Comparison of ENCODE assay signal across 8 cellular contexts in the genomic region with DNA sequence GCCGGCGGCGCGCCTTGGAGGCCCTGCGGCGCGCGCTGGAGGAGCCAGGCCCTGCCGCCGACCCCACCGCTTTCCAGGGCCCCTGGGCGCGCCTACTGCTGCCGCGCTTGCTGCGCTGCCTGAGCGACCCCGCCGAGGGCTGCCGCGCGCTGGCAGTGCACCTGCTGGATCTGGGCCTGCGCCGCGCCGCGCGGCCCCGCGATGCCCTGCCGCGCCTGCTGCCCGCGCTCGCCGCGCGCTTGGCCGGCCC. TPM values are rescaled to one million over a fixed set of nuclear protein-coding genes. Genes with fewer than 3 reads are reported as not detected.
DNase-seq lines count a peak whose midpoint lies in the region; ATAC-seq and TF ChIP-seq lines count a peak whose summit lies in the region.

No MANE protein-coding gene starts in this region.

- ATAC-seq in GM21381 (IDR thresholded peaks at IDR 0.05; ENCODE audit: unreplicated experiment), result peak; percentile 32
- peak; percentile 30 for ATAC-seq in foreskin keratinocyte

- H3K4me1 ChIP-seq in OCI-LY7 (ENCODE audit: insufficient read depth, low read length, poor library complexity, severe bottlenecking), result peaks cover 20% of the 10 kb centered on the region
- H3K4me1 ChIP-seq in foreskin keratinocyte, result no peaks in the 10 kb centered on the region
- peaks cover 6 to 33% (median 24%) of the 10 kb centered on the region in 6 donors for H3K4me1 ChIP-seq in spleen

- no peak for TF ChIP-seq CTCF in 22Rv1 (IDR thresholded peaks at IDR 0.05)
- TF ChIP-seq CTCF in OCI-LY7 (conservative IDR thresholded peaks at IDR 0.05; ENCODE audit: low read length), result no peak
- no peak for TF ChIP-seq CTCF in foreskin keratinocyte (conservative IDR thresholded peaks at IDR 0.05)
- TF ChIP-seq CTCF in spleen (IDR thresholded peaks at IDR 0.05 in 8 of 11, conservative IDR thresholded peaks at IDR 0.05 in 3 of 11), result no peak

- H3K9me2 ChIP-seq in OCI-LY7 (ENCODE audit: insufficient read depth, low read length), result no peaks in the 10 kb centered on the region

- POLR2A ChIA-PET in OCI-LY7 (lab: Charles Lee), result no interaction called here

- H3K36me3 ChIP-seq in OCI-LY7 (ENCODE audit: insufficient read depth, low read length), result peaks cover 80% of the 10 kb centered on the region
- peaks cover 0 to 27% (median 12%) of the 10 kb centered on the region in 6 donors for H3K36me3 ChIP-seq in spleen

- CTCF ChIA-PET in OCI-LY7 (lab: Charles Lee; ENCODE audit: unreplicated experiment), result no interaction called here

- H3K4me2 ChIP-seq in OCI-LY7 (ENCODE audit: low read length), result peak overlapping the region; percentile 100

- BruUV-seq in OCI-LY7 (replicated peaks; lab: Mats Ljungman, UMichigan), result no TSS peak

- H3K4me3 ChIP-seq in OCI-LY7 (ENCODE audit: low read depth, low read length, poor library complexity, severe bottlenecking), result peak overlapping the region; percentile 79
- peak overlapping the region; percentile 67 to 100 (median 99) for H3K4me3 ChIP-seq in spleen

- H3K27me3 ChIP-seq in foreskin keratinocyte (no peaks in the 10 kb centered on the region), spleen (replicated peaks in 1 of 7) (no peaks in the 10 kb centered on the region)

- no peak for TF ChIP-seq POLR2A in spleen (IDR thresholded peaks at IDR 0.05)

- H3K79me2 ChIP-seq in OCI-LY7 (ENCODE audit: insufficient read depth, low read depth, low read length), result peaks cover 45% of the 10 kb centered on the region

- WGBS in spleen, 5 donors, result 0 to 1% (median 0%) methylated on average over 7 to 39 of the region's 39 CpGs; no CpG with 5 or more reads in 1 of the 5 donors

- no peak for DNase-seq in OCI-LY7 (ENCODE audit: low spot score)
- DNase-seq in foreskin keratinocyte, result no peak
- no peak for DNase-seq in spleen
- no peak for DNase-seq in SK-N-DZ (ENCODE audit: low spot score)
- no peak for DNase-seq in medulla oblongata (ENCODE audit: extremely low spot score)
- no peak for DNase-seq in AG08395 (ENCODE audit: low spot score)

- H3K9me3 ChIP-seq in OCI-LY7 (ENCODE audit: low read length) (peaks cover 27% of the 10 kb centered on the region), spleen (peaks cover 0 to 2% (median 0%) of the 10 kb centered on the region in 8 donors)

- intact Hi-C loops in OCI-LY7 (cut with micrococcal nuclease; ENCODE audit: unreplicated experiment) (loop anchor here (1.0 to 5.0 kb wide), 3 partner anchors 91 to 579 kb away; a partner anchor contains a TSS), spleen (cut with DNase I; ENCODE audit: low total_unique reads) (no loop called here)

- no peak overlapping the region; the same call in 1 of the 2 replicates for H2AFZ ChIP-seq in OCI-LY7 (ENCODE audit: low read length)

- no peaks in the 10 kb centered on the region for H4K20me1 ChIP-seq in OCI-LY7 (ENCODE audit: insufficient read depth, low read length)

- H3K27ac ChIP-seq in 22Rv1 (peak overlapping the region; percentile 81), OCI-LY7 (ENCODE audit: low read depth, low read length, poor library complexity, severe bottlenecking) (peak overlapping the region; percentile 31), foreskin keratinocyte (peak overlapping the region; percentile 64), spleen (peak overlapping the region in 5 of 8 donors; percentile 65 to 83 (median 76))

RNA-seq across cellular contexts. Expression of a gene that starts 0.3 kb away (rescaled TPM):
- 36.2 and 42.6 TPM in 2 replicates for total RNA-seq in OCI-LY7 (2014; rRNA removed; shearing (Covaris generic))
- 47.6 and 58.5 TPM in 2 replicates for total RNA-seq in OCI-LY7 (2022)
- 40.4 and 42.4 TPM in 2 replicates for total RNA-seq in foreskin keratinocyte
- 22.6 and 26.3 TPM in 2 replicates for polyA plus RNA-seq in foreskin keratinocyte
- 10 to 100 TPM; 13.7 to 22.4 (median 21.2) TPM for total RNA-seq in spleen
- polyA plus RNA-seq in spleen, result 1 to 10 TPM; 7.5 to 8.4 (median 7.7) TPM
- 43.2 and 47.1 TPM in 2 replicates for polyA plus RNA-seq in SK-N-DZ (2014; cell fraction: cytosol; rRNA removed)
- polyA plus RNA-seq in SK-N-DZ (2014; cell fraction: nucleus; rRNA removed), result 26.4 and 39.0 TPM in 2 replicates

RNA-seq across cellular contexts. Expression of a gene that starts 0.3 kb away (rescaled TPM):
- total RNA-seq in OCI-LY7 (2014; rRNA removed; shearing (Covaris generic)), result 18.3 and 22.5 TPM in 2 replicates
- total RNA-seq in OCI-LY7 (2022), result 30.9 and 41.6 TPM in 2 replicates
- 13.9 and 21.7 TPM in 2 replicates for total RNA-seq in foreskin keratinocyte
- 15.0 and 25.2 TPM in 2 replicates for polyA plus RNA-seq in foreskin keratinocyte
- 10 to 100 TPM; 20.8 to 39.5 (median 23.8) TPM for total RNA-seq in spleen
- polyA plus RNA-seq in spleen, result 10 to 100 TPM in 2 of 3 donors, 1 to 10 TPM in 1; 9.9 to 30.2 (median 13.9) TPM
- polyA plus RNA-seq in SK-N-DZ (2014; cell fraction: cytosol; rRNA removed), result 44.6 and 45.9 TPM in 2 replicates
- polyA plus RNA-seq in SK-N-DZ (2014; cell fraction: nucleus; rRNA removed), result 27.3 and 34.9 TPM in 2 replicates

Comparison
In these comparisons a context has a peak if more than half of its experiments do, and no peak if none do; other contexts are left out.
1. H3K27ac ChIP-seq: peak in every context shown above with its lines; median percentile 81 in 22Rv1; 76 in spleen; 64 in foreskin keratinocyte; 31 in OCI-LY7.